In the genomic region with DNA sequence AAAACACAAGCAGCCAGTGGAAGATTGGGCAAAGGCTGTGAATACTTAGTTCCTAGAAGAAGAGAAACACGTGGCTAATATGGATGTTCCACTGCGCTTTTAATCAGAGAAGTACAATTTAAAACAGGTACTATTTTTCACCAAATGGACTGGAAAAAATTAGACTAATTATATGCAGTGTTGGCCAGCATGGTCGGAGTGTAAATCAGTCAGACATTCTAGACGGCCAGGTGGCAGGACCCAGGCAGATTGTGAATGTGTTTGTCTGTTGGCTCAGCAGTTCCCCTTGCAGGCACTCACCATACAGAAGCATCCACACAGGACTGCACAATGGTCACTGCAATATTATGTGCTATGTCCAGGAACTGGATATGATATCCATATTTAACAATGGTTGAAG, we compare ENCODE assay signal across 31 cellular contexts. TPM values are rescaled to one million over a fixed set of nuclear protein-coding genes. Genes with fewer than 3 reads are reported as not detected.
DNase-seq lines count a peak whose midpoint lies in the region; ATAC-seq, FAIRE-seq and TF ChIP-seq lines count a peak whose summit lies in the region.
"Had no signal": no experiment of that assay in that cellular context is flagged by ENCODE, and none has a peak within 500 bp of the region (broad histone marks: within the 10 kb centered on the region; RNA-seq: fewer than 3 reads in every experiment).

No MANE protein-coding gene starts in this region.

- WGBS in GM12878 (ENCODE audit: insufficient coverage, insufficient replicate concordance, low lambda C conversion rate, missing lambda C conversion rate), result 74% methylated on average over 4 of the region's 4 CpGs

- H3K36me3 Mint-ChIP-seq in endothelial cell (ENCODE audit: low read depth, unreplicated experiment), result peaks cover 6% of the 10 kb centered on the region
- H3K36me3 Mint-ChIP-seq: activated CD4-positive, alpha-beta memory T cell treated with anti-CD3 and anti-CD28 coated beads for 36 hours; IgD-negative memory B cell had no signal

- H3K9me3 Mint-ChIP-seq in endothelial cell (ENCODE audit: unreplicated experiment), result no peaks in the 10 kb centered on the region
- H3K9me3 Mint-ChIP-seq: activated CD4-positive, alpha-beta memory T cell treated with anti-CD3 and anti-CD28 coated beads for 36 hours; activated T-helper 17 cell treated with anti-CD3 and anti-CD28 coated beads, Interleukin-2, amount 50 U/mL, for 72 hours; CD8-positive, alpha-beta T cell; IgD-negative memory B cell; neural progenitor cell; T-cell had no signal

- H3K79me2 ChIP-seq in GM12878 (ENCODE audit: control insufficient read depth, insufficient read depth, low read length), result peaks cover 8% of the 10 kb centered on the region

- ATAC-seq in GM18867 (IDR thresholded peaks at IDR 0.05; ENCODE audit: unreplicated experiment) (peak; percentile 54), GM12878 (peak; percentile 52), GM18511 (IDR thresholded peaks at IDR 0.05; ENCODE audit: unreplicated experiment) (no peak)
- ATAC-seq: activated T-helper 17 cell treated with anti-CD3 and anti-CD28 coated beads, Interleukin-2, amount 50 U/mL, for 72 hours; CD8-positive, alpha-beta T cell; T-cell had no signal

- POLR2A ChIA-PET in GM12878 (lab: Charles Lee), result interaction anchor here (0.6 to 1.0 kb wide), 2 partner anchors 14 to 15 kb away, joined by 3 read pairs; no protein-coding TSS in a partner anchor

- H3K9ac ChIP-seq in GM12878 (ENCODE audit: control insufficient read depth, insufficient read depth, low read length) (no peak overlapping the region), skeletal muscle tissue (ENCODE audit: low read depth in 1 of 3, low read length in 3 of 3) (no peak overlapping the region)
- H3K9ac ChIP-seq: neural progenitor cell had no signal

- in situ Hi-C loops in GM12878 (cut with MboI), result no loop called here

- H3K4me3 ChIP-seq in GM12878 (no peak overlapping the region), skeletal muscle tissue (ENCODE audit: low read length in 3 of 3) (no peak overlapping the region)
- H3K4me3 ChIP-seq: breast epithelium, HAP-1, neural progenitor cell, prostate gland, SJSA1, tibial nerve had no signal

- H3K4me2 ChIP-seq in GM12878 (ENCODE audit: control insufficient read depth, insufficient read depth), result no peak overlapping the region
- H3K4me2 ChIP-seq: neural progenitor cell had no signal

- FAIRE-seq in GM12878 (lab: Jason Lieb, UNC), result no peak
- FAIRE-seq: colon, RCC 7860 had no signal

- SMC1A ChIA-PET in GM12878 (lab: Charles Lee; ENCODE audit: uncharacterized antibody, unreplicated experiment), result interaction anchor here (0.6 to 2.6 kb wide), 3 partner anchors 15 to 219 kb away, joined by 3 to 10 read pairs (median 5); a partner anchor contains a TSS

- no peak overlapping the region for H2AFZ ChIP-seq in GM12878 (ENCODE audit: control insufficient read depth, low read depth, low read length)
- H2AFZ ChIP-seq: neural progenitor cell had no signal

- H3K36me3 ChIP-seq in GM12878 (ENCODE audit: control insufficient read depth in 2 of 2, insufficient read depth in 2 of 2, low read length in 1 of 2) (peaks cover 6 to 7% of the 10 kb centered on the region in 2 experiments; a peak in 3 of 4 replicates), skeletal muscle tissue (ENCODE audit: control insufficient read depth in 3 of 3, insufficient read depth in 3 of 3, low read length in 3 of 3) (peaks cover 9 to 11% (median 9%) of the 10 kb centered on the region in 3 donors)
- H3K36me3 ChIP-seq: HAP-1, neural progenitor cell, prostate gland had no signal

- RAD21 ChIA-PET in GM12878 (lab: Charles Lee; ENCODE audit: unreplicated experiment), result no interaction called here

- H3K27me3 ChIP-seq in GM12878 (replicated peaks in 1 of 2; ENCODE audit: control insufficient read depth in 2 of 2, insufficient read depth in 2 of 2, low read length in 1 of 2) (no peaks in the 10 kb centered on the region), skeletal muscle tissue (ENCODE audit: control insufficient read depth in 3 of 3, insufficient read depth in 3 of 3, low read length in 3 of 3) (no peaks in the 10 kb centered on the region)
- H3K27me3 ChIP-seq: breast epithelium, neural progenitor cell, SJSA1, tibial nerve had no signal

- intact Hi-C loops in GM12878 (cut with micrococcal nuclease; ENCODE audit: unreplicated experiment), result no loop called here

- H3K4me1 ChIP-seq in GM12878 (ENCODE audit: control insufficient read depth, insufficient read depth, low read length) (no peaks in the 10 kb centered on the region), skeletal muscle tissue (ENCODE audit: control insufficient read depth in 3 of 3, insufficient read depth in 3 of 3, low read length in 3 of 3) (peaks cover 51 to 77% (median 57%) of the 10 kb centered on the region in 3 donors)
- H3K4me1 ChIP-seq: HAP-1, neural progenitor cell, SJSA1 had no signal

- peaks cover 3% of the 10 kb centered on the region for H3K4me1 Mint-ChIP-seq in endothelial cell (ENCODE audit: unreplicated experiment)

- H3K9me3 ChIP-seq in GM12878 (replicated peaks; ENCODE audit: control insufficient read depth, insufficient read depth, low read length), result no peaks in the 10 kb centered on the region; the same call in 2 of the 3 replicates
- H3K9me3 ChIP-seq in skeletal muscle tissue (ENCODE audit: control insufficient read depth in 3 of 3, low read length in 3 of 3), result no peaks in the 10 kb centered on the region
- H3K9me3 ChIP-seq: breast epithelium, HAP-1, prostate gland, SJSA1, tibial nerve had no signal

- CTCF ChIA-PET in GM12878 (lab: Yijun Ruan, JAX), result no interaction called here

- DNase-seq in NCI-H82 (lab: John Stamatoyannopoulos, UW) (peak; percentile 20), NCI-H82 treated with DMSO at 0.1 percent for 48 hours (lab: John Stamatoyannopoulos, UW; ENCODE audit: unreplicated experiment) (no peak), GM12878 (ENCODE audit: low read depth, low spot score) (no peak), endothelial cell (ENCODE audit: low spot score) (no peak)
- DNase-seq in effector CD8-positive, alpha-beta T cell (lab: John Stamatoyannopoulos, UW), result no peak
- DNase-seq: activated CD4-positive, alpha-beta memory T cell treated with anti-CD3 and anti-CD28 coated beads for 36 hours; activated CD4-positive, CD25-positive, alpha-beta regulatory T cell treated with anti-CD3 and anti-CD28 coated beads, Interleukin-2, amount 50 U/mL, for 72 hours; activated naive CD4-positive, alpha-beta T cell treated with anti-CD3 and anti-CD28 coated beads, Interleukin-2, amount 50 U/mL, for 16 hours; CD8-positive, alpha-beta T cell; effector CD4-positive, alpha-beta T cell; NCI-H1105; NCI-H524; stimulated activated CD8-positive, alpha-beta memory T cell treated with anti-CD3 and anti-CD28 coated beads, Interleukin-4, amount 100 ng/mL, for 48 hours; T-cell had no signal

- no peak overlapping the region for H3K27ac Mint-ChIP-seq in endothelial cell (ENCODE audit: unreplicated experiment)
- H3K27ac Mint-ChIP-seq: activated CD4-positive, alpha-beta memory T cell treated with anti-CD3 and anti-CD28 coated beads for 36 hours; activated T-helper 17 cell treated with anti-CD3 and anti-CD28 coated beads, Interleukin-2, amount 50 U/mL, for 72 hours; CD8-positive, alpha-beta T cell; neural progenitor cell; T-cell had no signal

- no peak overlapping the region for H3K4me3 Mint-ChIP-seq in endothelial cell (ENCODE audit: unreplicated experiment)
- H3K4me3 Mint-ChIP-seq: activated CD4-positive, alpha-beta memory T cell treated with anti-CD3 and anti-CD28 coated beads for 36 hours; activated T-helper 17 cell treated with anti-CD3 and anti-CD28 coated beads, Interleukin-2, amount 50 U/mL, for 72 hours; CD8-positive, alpha-beta T cell; IgD-negative memory B cell; neural progenitor cell; T-cell had no signal

- no peak overlapping the region for H3K27ac ChIP-seq in GM12878 (ENCODE audit: control insufficient read depth, insufficient read depth)
- peak overlapping the region; percentile 65 for H3K27ac ChIP-seq in skeletal muscle tissue (ENCODE audit: low read depth, low read length)
- H3K27ac ChIP-seq: breast epithelium, neural progenitor cell, prostate gland, SJSA1, tibial nerve had no signal

- no peaks in the 10 kb centered on the region for H4K20me1 ChIP-seq in GM12878 (ENCODE audit: control insufficient read depth, insufficient read depth)

- BruUV-seq in GM12878 (replicated peaks; lab: Mats Ljungman, UMichigan), result no TSS peak

- no peak for TF ChIP-seq RAD21 in GM12878 (IDR thresholded peaks at IDR 0.05; ENCODE audit: insufficient read depth, low read depth, low read length)

- no peak for TF ChIP-seq POLR2A in GM12878 (IDR thresholded peaks at IDR 0.05; ENCODE audit: low read depth, low read length)

- TF ChIP-seq CTCF in GM12878 (IDR thresholded peaks at IDR 0.05 in 2 of 3, conservative IDR thresholded peaks at IDR 0.05 in 1 of 3; ENCODE audit: control insufficient read depth in 2 of 3, extremely low read depth in 1 of 3, insufficient read depth in 1 of 3, low read depth in 3 of 3, low read length in 3 of 3) (no peak), endothelial cell (IDR thresholded peaks at IDR 0.05; ENCODE audit: unreplicated experiment) (no peak)

- no peak for TF ChIP-seq EP300 in GM12878 (IDR thresholded peaks at IDR 0.05; ENCODE audit: borderline replicate concordance in 1 of 2, control insufficient read depth in 1 of 2, low read depth in 2 of 2, low read length in 2 of 2)

- H3K27me3 Mint-ChIP-seq in endothelial cell (ENCODE audit: unreplicated experiment), result peaks cover 4% of the 10 kb centered on the region
- H3K27me3 Mint-ChIP-seq: activated CD4-positive, alpha-beta memory T cell treated with anti-CD3 and anti-CD28 coated beads for 36 hours; activated T-helper 17 cell treated with anti-CD3 and anti-CD28 coated beads, Interleukin-2, amount 50 U/mL, for 72 hours; IgD-negative memory B cell; T-cell had no signal

RNA-seq across cellular contexts. Expression of gene SLC25A34, which starts 23.9 kb away (rescaled TPM):
- total RNA-seq in GM12878 (2013; cell fraction: nucleolus; rRNA removed), result 0.40 and 0.54 TPM in 2 replicates
- total RNA-seq in GM12878 (2014; rRNA removed) (0.34 and 0.82 TPM in 2 replicates), GM12878 (2014; rRNA removed; fragmentation: Illumina TruSeq; extraction: Trizol) (0.28 and 0.45 TPM in 2 replicates), GM12878 (2021) (0.69 and 0.90 TPM in 2 replicates), skeletal muscle tissue (1.6 TPM), endothelial cell (ENCODE audit: unreplicated experiment) (3.5 TPM)
- polyA plus RNA-seq in GM12878 (2011; ENCODE audit: low read depth), result 0.14 TPM
- polyA plus RNA-seq in GM12878 (2011; rRNA removed) (0.10 and 0.30 TPM in 2 replicates), GM12878 (2014; fragmentation: Illumina TruSeq; extraction: Trizol) (0.35 and 0.48 TPM in 2 replicates), GM12878 (2014; fragmentation: Nextera tagmentation; extraction: Ambion mirVana) (under 1 TPM; 0.02 to 0.13 TPM), GM12878 (2014; rRNA removed) (1.6 and 2.0 TPM in 2 replicates), GM12878 (2016; fragmentation: Nextera tagmentation; extraction: Ambion mirVana) (under 1 TPM; 0.05 to 0.50 TPM)
- 0.28 and 0.38 TPM in 2 replicates for polyA plus RNA-seq in GM12878 (2011; cell fraction: cytosol; rRNA removed)
- 0.97 and 1.1 TPM in 2 replicates for polyA plus RNA-seq in GM12878 (2011; cell fraction: nucleus; rRNA removed)
- polyA plus RNA-seq in GM12878 (2012), result 0.32 and 0.38 TPM in 2 replicates
- 0.15 and 0.57 TPM in 2 replicates for polyA minus RNA-seq in GM12878 (2011; rRNA and poly(A)+ RNA removed)
- not detected in 2 replicates for polyA minus RNA-seq in GM12878 (2011; cell fraction: cytosol; rRNA and poly(A)+ RNA removed)
- polyA minus RNA-seq in GM12878 (2011; cell fraction: nucleus; rRNA and poly(A)+ RNA removed), result 0.48 and 0.77 TPM in 2 replicates
- polyA plus RNA-seq: IgD-negative memory B cell had no signal

RNA-seq across cellular contexts. Expression of gene PLEKHM2, which starts 28.0 kb away (rescaled TPM):
- total RNA-seq in GM12878 (2013; cell fraction: nucleolus; rRNA removed), result 27.6 and 32.4 TPM in 2 replicates
- total RNA-seq in GM12878 (2014; rRNA removed) (20.9 and 25.8 TPM in 2 replicates), GM12878 (2014; rRNA removed; fragmentation: Illumina TruSeq; extraction: Trizol) (14.0 and 18.3 TPM in 2 replicates), GM12878 (2021) (48.9 and 55.2 TPM in 2 replicates), skeletal muscle tissue (36.0 TPM), endothelial cell (ENCODE audit: unreplicated experiment) (82.3 TPM)
- 12.7 TPM for polyA plus RNA-seq in GM12878 (2011; ENCODE audit: low read depth)
- polyA plus RNA-seq in GM12878 (2011; rRNA removed) (15.9 and 41.0 TPM in 2 replicates), GM12878 (2014; fragmentation: Illumina TruSeq; extraction: Trizol) (7.4 and 20.2 TPM in 2 replicates), GM12878 (2014; fragmentation: Nextera tagmentation; extraction: Ambion mirVana) (under 1 TPM; 0.37 to 0.53 TPM), GM12878 (2014; rRNA removed) (38.6 and 47.2 TPM in 2 replicates), GM12878 (2016; fragmentation: Nextera tagmentation; extraction: Ambion mirVana) (1 to 10 TPM; 6.8 to 7.9 TPM)
- polyA plus RNA-seq in GM12878 (2011; cell fraction: cytosol; rRNA removed), result 41.6 and 44.7 TPM in 2 replicates
- polyA plus RNA-seq in GM12878 (2011; cell fraction: nucleus; rRNA removed), result 104 and 109 TPM in 2 replicates
- 28.8 and 32.5 TPM in 2 replicates for polyA plus RNA-seq in GM12878 (2012)
- polyA minus RNA-seq in GM12878 (2011; rRNA and poly(A)+ RNA removed), result 21.9 and 39.1 TPM in 2 replicates
- 22.9 and 24.8 TPM in 2 replicates for polyA minus RNA-seq in GM12878 (2011; cell fraction: cytosol; rRNA and poly(A)+ RNA removed)
- 12.6 and 18.6 TPM in 2 replicates for polyA minus RNA-seq in GM12878 (2011; cell fraction: nucleus; rRNA and poly(A)+ RNA removed)

RNA-seq across cellular contexts. Expression of gene TMEM82, which starts 30.1 kb away (rescaled TPM):
- total RNA-seq in GM12878 (2013; cell fraction: nucleolus; rRNA removed), result not detected in 2 replicates
- not detected in 2 replicates for total RNA-seq in GM12878 (2014; rRNA removed)
- not detected in 2 replicates for total RNA-seq in GM12878 (2014; rRNA removed; fragmentation: Illumina TruSeq; extraction: Trizol)
- total RNA-seq in GM12878 (2021), result not detected in 2 replicates
- not detected for polyA plus RNA-seq in GM12878 (2011; ENCODE audit: low read depth)
- not detected in 2 replicates for polyA plus RNA-seq in GM12878 (2011; rRNA removed)
- polyA plus RNA-seq in GM12878 (2011; cell fraction: cytosol; rRNA removed), result not detected in 2 replicates
- polyA plus RNA-seq in GM12878 (2011; cell fraction: nucleus; rRNA removed), result not detected in 2 replicates
- polyA plus RNA-seq in GM12878 (2012), result not detected in 2 replicates
- not detected in 2 replicates for polyA plus RNA-seq in GM12878 (2014; fragmentation: Illumina TruSeq; extraction: Trizol)
- not detected for polyA plus RNA-seq in GM12878 (2014; fragmentation: Nextera tagmentation; extraction: Ambion mirVana)
- not detected in 2 replicates for polyA plus RNA-seq in GM12878 (2014; rRNA removed)
- polyA plus RNA-seq in GM12878 (2016; fragmentation: Nextera tagmentation; extraction: Ambion mirVana), result not detected
- not detected in 2 replicates for polyA minus RNA-seq in GM12878 (2011; rRNA and poly(A)+ RNA removed)
- polyA minus RNA-seq in GM12878 (2011; cell fraction: cytosol; rRNA and poly(A)+ RNA removed), result not detected in 2 replicates
- polyA minus RNA-seq in GM12878 (2011; cell fraction: nucleus; rRNA and poly(A)+ RNA removed), result not detected in 2 replicates
- total RNA-seq in skeletal muscle tissue, result not detected
- not detected for total RNA-seq in endothelial cell (ENCODE audit: unreplicated experiment)
- total RNA-seq: A673; activated CD4-positive, alpha-beta memory T cell treated with anti-CD3 and anti-CD28 coated beads for 36 hours; activated T-helper 17 cell treated with anti-CD3 and anti-CD28 coated beads, Interleukin-2, amount 50 U/mL, for 72 hours; breast epithelium; CD8-positive, alpha-beta T cell; epithelial cell of proximal tubule; kidney epithelial cell; lung microvascular endothelial cell; prostate gland; SJSA1; T-cell; tibial nerve had no signal
- polyA plus RNA-seq: IgD-negative memory B cell had no signal

RNA-seq across cellular contexts. Expression of gene FBLIM1, which starts 46.4 kb away (rescaled TPM):
- total RNA-seq in GM12878 (2013; cell fraction: nucleolus; rRNA removed), result not detected in 2 replicates
- not detected in 2 replicates for total RNA-seq in GM12878 (2014; rRNA removed)
- not detected in 2 replicates for total RNA-seq in GM12878 (2014; rRNA removed; fragmentation: Illumina TruSeq; extraction: Trizol)
- 0.13 and 0.53 TPM in 2 replicates for total RNA-seq in GM12878 (2021)
- polyA plus RNA-seq in GM12878 (2011; ENCODE audit: low read depth), result not detected
- 0.03 TPM in 1 of 2 replicates, not detected in the other for polyA plus RNA-seq in GM12878 (2011; rRNA removed)
- 0.03 TPM in 1 of 2 replicates, not detected in the other for polyA plus RNA-seq in GM12878 (2011; cell fraction: cytosol; rRNA removed)
- not detected in 2 replicates for polyA plus RNA-seq in GM12878 (2011; cell fraction: nucleus; rRNA removed)
- not detected in 2 replicates for polyA plus RNA-seq in GM12878 (2012)
- polyA plus RNA-seq in GM12878 (2014; fragmentation: Illumina TruSeq; extraction: Trizol), result not detected in 2 replicates
- polyA plus RNA-seq in GM12878 (2014; fragmentation: Nextera tagmentation; extraction: Ambion mirVana), result not detected
- not detected in 2 replicates for polyA plus RNA-seq in GM12878 (2014; rRNA removed)
- polyA plus RNA-seq in GM12878 (2016; fragmentation: Nextera tagmentation; extraction: Ambion mirVana), result not detected
- polyA minus RNA-seq in GM12878 (2011; rRNA and poly(A)+ RNA removed), result not detected in 2 replicates
- polyA minus RNA-seq in GM12878 (2011; cell fraction: cytosol; rRNA and poly(A)+ RNA removed), result not detected in 2 replicates
- not detected in 2 replicates for polyA minus RNA-seq in GM12878 (2011; cell fraction: nucleus; rRNA and poly(A)+ RNA removed)
- 7.3 TPM for total RNA-seq in skeletal muscle tissue
- total RNA-seq in endothelial cell (ENCODE audit: unreplicated experiment), result 198 TPM
- total RNA-seq: activated T-helper 17 cell treated with anti-CD3 and anti-CD28 coated beads, Interleukin-2, amount 50 U/mL, for 72 hours had no signal
- polyA plus RNA-seq: IgD-negative memory B cell had no signal
